17 cellular contexts compared by ENCODE assay signal in the genomic region with DNA sequence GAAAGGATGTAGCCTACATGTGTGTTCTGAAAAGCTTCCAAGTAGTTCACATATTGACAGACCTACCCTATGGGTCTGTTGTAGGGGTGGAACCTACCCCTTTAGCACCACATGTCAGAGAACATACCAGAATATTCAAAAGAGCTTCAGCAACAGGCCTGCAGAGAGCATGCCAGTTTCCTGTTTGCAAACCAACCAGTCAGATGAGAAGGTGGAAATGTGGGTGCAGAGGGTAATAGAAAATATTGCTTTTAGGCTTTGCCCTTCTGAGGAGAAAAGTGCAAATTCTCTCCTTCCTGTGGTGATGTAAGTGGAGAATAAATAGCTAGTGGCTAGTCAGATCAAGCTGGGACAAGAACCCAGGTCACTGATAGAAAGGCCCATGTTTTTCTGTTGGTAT. TPM values are rescaled to one million over a fixed set of nuclear protein-coding genes. Genes with fewer than 3 reads are reported as not detected.
A peak's percentile ranks its signal among the peaks of the same experiment; 100 is the strongest.
DNase-seq lines count a peak whose midpoint lies in the region; ATAC-seq and TF ChIP-seq lines count a peak whose summit lies in the region.
"Had no signal": no experiment of that assay in that cellular context is flagged by ENCODE, and none has a peak within 500 bp of the region (broad histone marks: within the 10 kb centered on the region; RNA-seq: fewer than 3 reads in every experiment).

No MANE protein-coding gene starts in this region.

- H3K36me3 ChIP-seq in GM23248 (ENCODE audit: low read depth) = no peaks in the 10 kb centered on the region
- H3K36me3 ChIP-seq: colonic mucosa, lower lobe of right lung, Peyer's patch, thyroid gland had no signal

- H3K27me3 ChIP-seq in GM23248 (replicated peaks; ENCODE audit: insufficient read depth) = no peaks in the 10 kb centered on the region
- H3K27me3 ChIP-seq: colonic mucosa, Peyer's patch, thyroid gland had no signal

- no peaks in the 10 kb centered on the region for H3K4me1 ChIP-seq in GM23248 (ENCODE audit: insufficient read depth)
- H3K4me1 ChIP-seq: colonic mucosa, lower lobe of right lung, Peyer's patch, thyroid gland had no signal

- in situ Hi-C loops in GM23248 (cut with MboI) = no loop called here

- intact Hi-C loops in posterior cingulate gyrus (cut with DNase I) = no loop called here

- H3F3A ChIP-seq in GM23248 (ENCODE audit: insufficient read depth) = no peaks in the 10 kb centered on the region

- no peak overlapping the region for H3K4me2 ChIP-seq in GM23248 (ENCODE audit: unreplicated experiment)

- DNase-seq in GM12865 (ENCODE audit: low read depth) (peak; percentile 12), medulla oblongata (ENCODE audit: extremely low spot score) (peak; percentile 7), posterior cingulate gyrus (no peak), GM23248 (no peak)
- DNase-seq: colonic mucosa, GF-D8, H7, lower lobe of right lung, NCI-H1092 treated with DMSO at 0.1 percent for 48 hours, NCI-H2227 treated with DMSO at 0.1 percent for 48 hours, Peyer's patch, small intestine, thyroid gland had no signal

- H3K9me3 ChIP-seq in GM23248 (ENCODE audit: low read depth) = no peaks in the 10 kb centered on the region
- H3K9me3 ChIP-seq: colonic mucosa, lower lobe of right lung, Peyer's patch, thyroid gland had no signal

- H4K20me1 ChIP-seq in GM23248 (ENCODE audit: insufficient read depth) = no peaks in the 10 kb centered on the region

- H3K79me2 ChIP-seq in GM23248 (ENCODE audit: insufficient read depth) = no peaks in the 10 kb centered on the region

- H3K4me3 ChIP-seq in GM12865 (ENCODE audit: low read depth, low read length) (no peak overlapping the region), GM23248 (no peak overlapping the region)
- H3K4me3 ChIP-seq: colonic mucosa, lower lobe of right lung, Peyer's patch, thyroid gland had no signal

- no peak overlapping the region for H2AFZ ChIP-seq in GM23248

- peak; percentile 39 for ATAC-seq in GM19468 (IDR thresholded peaks at IDR 0.05; ENCODE audit: extremely low read depth, unreplicated experiment)
- ATAC-seq in HG02840 (IDR thresholded peaks at IDR 0.05; ENCODE audit: low FRiP score, unreplicated experiment) = no peak
- no peak for ATAC-seq in GM21786 (IDR thresholded peaks at IDR 0.05; ENCODE audit: unreplicated experiment)
- ATAC-seq: lower lobe of right lung had no signal

- TF ChIP-seq CTCF in GM12865 (IDR thresholded peaks at IDR 0.05; ENCODE audit: insufficient read depth, low read depth, low read length, missing control alignments) (no peak), VCaP (conservative IDR thresholded peaks at IDR 0.05) (no peak)

- no peak overlapping the region for H3K9ac ChIP-seq in GM23248

- H3K9me2 ChIP-seq in GM23248 (ENCODE audit: insufficient read depth) = no peaks in the 10 kb centered on the region

- H3K27ac ChIP-seq in VCaP (peak overlapping the region; percentile 30), GM23248 (no peak overlapping the region)
- H3K27ac ChIP-seq: colonic mucosa, lower lobe of right lung, Peyer's patch, thyroid gland had no signal

RNA-seq across cellular contexts. Expression of gene INTS6L, which starts 16.4 kb away (rescaled TPM):
- 1.9 and 4.4 TPM in 2 replicates for total RNA-seq in GM23248 (2014; rRNA removed; shearing (Covaris generic))
- 1.1 and 1.2 TPM in 2 replicates for polyA plus RNA-seq in GM23248 (2016; fragmentation: Nextera tagmentation; extraction: Ambion mirVana)

Comparison
In these comparisons a context has a peak if more than half of its experiments do, and no peak if none do; other contexts are left out.
1. DNase-seq: peak in GM12865 (single experiment) and medulla oblongata (single experiment); none in posterior cingulate gyrus (0 of 10) and GM23248 (single experiment).